18 cellular contexts compared by ENCODE assay signal in the genomic region with DNA sequence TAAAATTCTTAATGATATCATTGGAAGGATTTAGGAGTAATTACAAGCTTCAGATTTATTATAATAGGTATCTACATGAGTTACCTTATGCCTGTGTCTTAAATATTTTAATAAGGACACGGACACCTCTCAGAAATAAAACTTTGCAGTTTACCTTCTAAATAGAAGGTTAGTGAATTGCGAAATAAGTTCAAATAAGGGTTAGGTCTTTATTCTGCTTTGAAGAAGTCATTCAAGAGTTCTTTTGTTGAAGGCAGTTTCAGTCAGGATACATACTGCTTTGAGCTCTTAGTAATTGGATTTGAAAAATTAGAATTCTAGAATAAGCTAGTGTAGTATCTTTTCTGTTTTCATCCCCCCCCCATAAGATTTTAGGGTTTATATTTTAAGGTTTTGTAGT. TPM values are rescaled to one million over a fixed set of nuclear protein-coding genes. Genes with fewer than 3 reads are reported as not detected.
A peak's percentile ranks its signal among the peaks of the same experiment; 100 is the strongest.
DNase-seq lines count a peak whose midpoint lies in the region; ATAC-seq, FAIRE-seq and TF ChIP-seq lines count a peak whose summit lies in the region.
"Had no signal": no experiment of that assay in that cellular context is flagged by ENCODE, and none has a peak within 500 bp of the region (broad histone marks: within the 10 kb centered on the region; RNA-seq: fewer than 3 reads in every experiment).

No MANE protein-coding gene starts in this region.

- no peak for DNase-seq in CD4-positive, alpha-beta T cell
- no peak for DNase-seq in IMR-90
- no peak for DNase-seq in K562 (ENCODE audit: extremely low read depth in 1 of 4, low spot score in 3 of 4)
- peak; percentile 2 for DNase-seq in renal cortical epithelial cell (ENCODE audit: low read depth)
- no peak for DNase-seq in T-helper 9 cell
- DNase-seq: BE2C; CD8-positive, alpha-beta T cell; COR-L47; DND-41; GDM1 had no signal

- dilution Hi-C loops in IMR-90 (cut with HindIII; ENCODE audit: low sequenced_read_pairs, unreplicated experiment) = no loop called here

- H2BK15ac ChIP-seq in IMR-90 (ENCODE audit: low read depth, low read length) = no peak overlapping the region

- no peak overlapping the region for H2BK5ac ChIP-seq in IMR-90 (ENCODE audit: low read depth, low read length, poor library complexity, severe bottlenecking)

- peaks cover 51% of the 10 kb centered on the region for H3K4me1 Mint-ChIP-seq in CD4-positive, alpha-beta T cell (ENCODE audit: low read depth)

- no peak overlapping the region for H3K4me2 ChIP-seq in IMR-90 (ENCODE audit: low read depth, low read length)
- H3K4me2 ChIP-seq in K562 (ENCODE audit: insufficient read depth, low read length) = no peak overlapping the region
- H3K4me2 ChIP-seq: A549 had no signal

- TF ChIP-seq CTCF in CD4-positive, alpha-beta T cell (IDR thresholded peaks at IDR 0.05) = no peak
- TF ChIP-seq CTCF in IMR-90 (conservative IDR thresholded peaks at IDR 0.05; ENCODE audit: low read depth, low read length) (no peak), K562 (IDR thresholded peaks at IDR 0.05 in 2 of 3, conservative IDR thresholded peaks at IDR 0.05 in 1 of 3; ENCODE audit: insufficient read depth in 2 of 3, low read depth in 1 of 3, low read length in 3 of 3) (no peak)

- no peak for FAIRE-seq in K562 (lab: Jason Lieb, UNC)
- FAIRE-seq: A549, GM12892, GM19239, H54 had no signal

- WGBS in IMR-90 (ENCODE audit: extremely low coverage in 2 of 2, insufficient read length in 1 of 2), 2 experiments = no CpG with 5 or more reads among the region's 2 CpGs
- 96% methylated on average over 2 of the region's 2 CpGs for WGBS in K562 (ENCODE audit: insufficient coverage, low coverage, missing lambda C conversion rate)

- H3K79me2 ChIP-seq in K562 (ENCODE audit: control insufficient read depth, insufficient read depth, low read length) = no peaks in the 10 kb centered on the region

- no peak overlapping the region for H4K5ac ChIP-seq in IMR-90 (ENCODE audit: low read depth, low read length)

- no peak for TF ChIP-seq EP300 in K562 (IDR thresholded peaks at IDR 0.05; ENCODE audit: low read length)

- no peak for ATAC-seq in CD4-positive, alpha-beta T cell (ENCODE audit: poor library complexity)
- ATAC-seq in IMR-90 (ENCODE audit: low read depth) (no peak), K562 (no peak), GM19351 (IDR thresholded peaks at IDR 0.05; ENCODE audit: unreplicated experiment) (no peak)
- ATAC-seq: A549; CD8-positive, alpha-beta T cell; HCT116 had no signal

- TF ChIP-seq POLR2A in IMR-90 (IDR thresholded peaks at IDR 0.05; ENCODE audit: low read depth, low read length) (no peak), K562 (conservative IDR thresholded peaks at IDR 0.05) (no peak)

- intact Hi-C loops in CD4-positive, alpha-beta T cell (cut with DNase I, micrococcal nuclease) = no loop called here
- intact Hi-C loops in IMR-90 (cut with micrococcal nuclease) = no loop called here
- intact Hi-C loops in K562 (cut with micrococcal nuclease) = no loop called here

- no peak overlapping the region for H2AK5ac ChIP-seq in IMR-90 (ENCODE audit: low read depth, low read length)

- H3K36me3 ChIP-seq in IMR-90 (ENCODE audit: control insufficient read depth, insufficient read depth, low read length) (peaks cover 22% of the 10 kb centered on the region), K562 (ENCODE audit: control insufficient read depth, insufficient read depth, low read length) (peaks cover 86% of the 10 kb centered on the region)

- H3K4me3 Mint-ChIP-seq in CD4-positive, alpha-beta T cell = no peak overlapping the region
- H3K4me3 Mint-ChIP-seq: CD8-positive, alpha-beta T cell had no signal

- no peak overlapping the region for H3K14ac ChIP-seq in IMR-90 (replicated peaks; ENCODE audit: low read depth, low read length)

- in situ Hi-C loops in IMR-90 (cut with MboI; ENCODE audit: low sequenced_read_pairs) (no loop called here), K562 (cut with MboI) (no loop called here)

- H2AFZ ChIP-seq in IMR-90 (replicated peaks; ENCODE audit: low read length, poor library complexity) (no peak overlapping the region), K562 (ENCODE audit: low read depth, low read length) (no peak overlapping the region)

- H3K4me1 ChIP-seq in IMR-90 (ENCODE audit: control insufficient read depth, insufficient read depth, low read length) (peaks cover 2% of the 10 kb centered on the region; the same call in 1 of the 2 replicates), K562 (replicated peaks in 1 of 2; ENCODE audit: control insufficient read depth in 2 of 2, insufficient read depth in 2 of 2, low read length in 2 of 2) (0 out of 5 replicates have a peak, but pooled peaks cover 0 to 5% of the 10 kb centered on the region in 2 experiments)
- H3K4me1 ChIP-seq: A549 had no signal

- H3K27me3 ChIP-seq in CD4-positive, alpha-beta T cell (ENCODE audit: control insufficient read depth, insufficient read depth, low read length) = no peaks in the 10 kb centered on the region
- H3K27me3 ChIP-seq in IMR-90 (ENCODE audit: control insufficient read depth, insufficient read depth, low read length) (no peaks in the 10 kb centered on the region), K562 (ENCODE audit: control insufficient read depth in 2 of 2, insufficient read depth in 2 of 2, low read length in 2 of 2) (no peaks in the 10 kb centered on the region)
- H3K27me3 ChIP-seq: BE2C had no signal

- peak overlapping the region; percentile 18 for H3K27ac Mint-ChIP-seq in CD4-positive, alpha-beta T cell

- no peak overlapping the region for H4K8ac ChIP-seq in IMR-90 (ENCODE audit: low read depth in 2 of 2, low read length in 2 of 2)

- BruUV-seq in IMR-90 (replicated peaks; lab: Mats Ljungman, UMichigan) = no TSS peak
- BruUV-seq in K562 (replicated peaks; lab: Mats Ljungman, UMichigan) = no TSS peak

- no peak overlapping the region for H2BK20ac ChIP-seq in IMR-90 (ENCODE audit: low read depth, low read length)

- no peak overlapping the region for H3K4ac ChIP-seq in IMR-90 (ENCODE audit: low read depth, low read length)

- H3K56ac ChIP-seq in IMR-90 (ENCODE audit: extremely low read depth, insufficient read depth, low read length) = no peak overlapping the region

- H3K23ac ChIP-seq in IMR-90 (ENCODE audit: low read depth, low read length) = no peak overlapping the region

- peaks cover 6% of the 10 kb centered on the region in 2 experiments for H3K79me1 ChIP-seq in IMR-90 (ENCODE audit: low read depth in 1 of 2, low read length in 2 of 2)

- no peaks in the 10 kb centered on the region for H3K27me3 Mint-ChIP-seq in CD4-positive, alpha-beta T cell

- H2AK9ac ChIP-seq in IMR-90 (replicated peaks; ENCODE audit: low read depth, low read length, poor library complexity) = no peak overlapping the region

- H3K9me3 Mint-ChIP-seq in CD4-positive, alpha-beta T cell = no peaks in the 10 kb centered on the region
- H3K9me3 Mint-ChIP-seq: CD8-positive, alpha-beta T cell had no signal

- POLR2A ChIA-PET in CD4-positive, alpha-beta T cell (lab: Charles Lee) = interaction anchor here (0.7 kb wide), 1 partner anchor 16 kb away, joined by 3 read pairs; no protein-coding TSS in a partner anchor
- POLR2A ChIA-PET in IMR-90 (lab: Charles Lee; ENCODE audit: unreplicated experiment) = no interaction called here
- POLR2A ChIA-PET in K562 (lab: Yijun Ruan, JAX) = no interaction called here

- H3K9me3 ChIP-seq in CD4-positive, alpha-beta T cell (ENCODE audit: control insufficient read depth, low read length) = no peaks in the 10 kb centered on the region
- H3K9me3 ChIP-seq in IMR-90 (ENCODE audit: control insufficient read depth, insufficient read depth, low read length) (no peaks in the 10 kb centered on the region), K562 (replicated peaks; ENCODE audit: control insufficient read depth, insufficient read depth, low read depth, low read length) (no peaks in the 10 kb centered on the region)
- H3K9me3 ChIP-seq: A549, BE2C had no signal

- H4K20me1 ChIP-seq in IMR-90 (ENCODE audit: insufficient read depth, low read length) (no peaks in the 10 kb centered on the region), K562 (replicated peaks; ENCODE audit: control insufficient read depth, insufficient read depth, low read length) (no peaks in the 10 kb centered on the region)

- TF ChIP-seq RAD21 in IMR-90 (IDR thresholded peaks at IDR 0.05; ENCODE audit: low read length) (no peak), K562 (CRISPR knock-in tag; conservative IDR thresholded peaks at IDR 0.05 in 1 of 2, IDR thresholded peaks at IDR 0.05 in 1 of 2) (no peak)

- CTCF ChIA-PET in CD4-positive, alpha-beta T cell (lab: Charles Lee) = no interaction called here
- CTCF ChIA-PET in IMR-90 (lab: Yijun Ruan, JAX) (interaction anchor here (0.6 kb wide), 1 partner anchor 134 kb away, joined by 3 read pairs; no protein-coding TSS in a partner anchor), K562 (lab: Yijun Ruan, JAX; ENCODE audit: low intra/inter-chr PET ratio) (no interaction called here)

- no peak overlapping the region for H4K91ac ChIP-seq in IMR-90 (ENCODE audit: insufficient read depth, low read depth, low read length)

- H3K4me3 ChIP-seq in IMR-90 (ENCODE audit: insufficient read depth, low read depth, low read length) (no peak overlapping the region), K562 (no peak overlapping the region)
- H3K4me3 ChIP-seq: A549 had no signal

- H2BK120ac ChIP-seq in IMR-90 (ENCODE audit: low read depth, low read length) = no peak overlapping the region

- H3K27ac ChIP-seq in CD4-positive, alpha-beta T cell (ENCODE audit: low read depth, low read length) = no peak overlapping the region
- no peak overlapping the region for H3K27ac ChIP-seq in IMR-90 (ENCODE audit: insufficient read depth, low read length)
- no peak overlapping the region for H3K27ac ChIP-seq in K562 (ENCODE audit: extremely low read depth, low read depth, low read length)
- H3K27ac ChIP-seq: A549, C4-2B, HL-60 had no signal

- H3K9ac ChIP-seq in IMR-90 (ENCODE audit: low read depth, low read length) = no peak overlapping the region
- H3K9ac ChIP-seq in K562 (ENCODE audit: insufficient read depth in 1 of 2, low read depth in 2 of 2, low read length in 2 of 2) = no peak overlapping the region

- H3K18ac ChIP-seq in IMR-90 (ENCODE audit: low read depth, low read length) = no peak overlapping the region

- H3K9me1 ChIP-seq in IMR-90 (ENCODE audit: insufficient read depth, low read length) (0 out of 2 replicates have a peak, but pooled peaks cover 2% of the 10 kb centered on the region), K562 (ENCODE audit: control insufficient read depth, insufficient read depth, low read length) (no peaks in the 10 kb centered on the region)

- H3K36me3 Mint-ChIP-seq in CD4-positive, alpha-beta T cell (ENCODE audit: low read depth) = peaks cover 98% of the 10 kb centered on the region

RNA-seq across cellular contexts. Expression of a gene that starts 53.0 kb away (rescaled TPM):
- total RNA-seq in CD4-positive, alpha-beta T cell = 10 to 100 TPM; 76.9 to 80.5 TPM
- total RNA-seq in IMR-90 (2012; rRNA removed) = 6.6 and 13.1 TPM in 2 replicates
- 6.1 and 8.8 TPM in 2 replicates for polyA plus RNA-seq in IMR-90 (2012; rRNA removed)
- 0.95 and 1.5 TPM in 2 replicates for polyA plus RNA-seq in IMR-90 (2012; cell fraction: cytosol; rRNA removed)
- 7.0 and 30.5 TPM in 2 replicates for polyA plus RNA-seq in IMR-90 (2012; cell fraction: nucleus; rRNA removed; ENCODE audit: low replicate concordance)
- total RNA-seq in K562 (2011; cell fraction: chromatin; rRNA removed; ENCODE audit: low replicate concordance) = 22.6 and 69.7 TPM in 2 replicates
- total RNA-seq in K562 (2011; cell fraction: nucleolus; rRNA removed) = 8.0 and 12.6 TPM in 2 replicates
- total RNA-seq in K562 (2011; cell fraction: nucleoplasm; rRNA removed) = 20.5 and 22.8 TPM in 2 replicates
- total RNA-seq in K562 (2014; rRNA removed) = 5.7 and 6.2 TPM in 2 replicates
- 12.8 and 15.7 TPM in 2 replicates for total RNA-seq in K562 (2014; rRNA removed; fragmentation: Illumina TruSeq; extraction: Trizol)
- total RNA-seq in K562 (2015; rRNA removed; fragmentation: Illumina TruSeq; extraction: Trizol) = 11.9 and 12.0 TPM in 2 replicates
- 11.3 and 13.6 TPM in 2 replicates for total RNA-seq in K562 (2021)
- polyA plus RNA-seq in K562 (2011; rRNA removed) = 12.0 and 12.8 TPM in 2 replicates
- polyA plus RNA-seq in K562 (2011; cell fraction: cytosol; rRNA removed) = 1.7 and 5.0 TPM in 2 replicates
- 15.9 and 16.4 TPM in 2 replicates for polyA plus RNA-seq in K562 (2011; cell fraction: nucleus; rRNA removed)
- 5.9 and 6.6 TPM in 2 replicates for polyA plus RNA-seq in K562 (2012)
- 11.4 and 18.2 TPM in 2 replicates for polyA plus RNA-seq in K562 (2014; fragmentation: Illumina TruSeq; extraction: Trizol)
- polyA plus RNA-seq in K562 (2014; fragmentation: Nextera tagmentation; extraction: Ambion mirVana) = 1 to 10 TPM; 3.7 to 3.9 TPM
- 9.4 and 11.2 TPM in 2 replicates for polyA plus RNA-seq in K562 (2014; rRNA removed)
- polyA minus RNA-seq in K562 (2011; rRNA and poly(A)+ RNA removed) = 14.1 and 20.2 TPM in 2 replicates
- polyA minus RNA-seq in K562 (2011; cell fraction: cytosol; rRNA and poly(A)+ RNA removed) = 9.9 and 11.7 TPM in 2 replicates
- 16.7 and 21.1 TPM in 2 replicates for polyA minus RNA-seq in K562 (2011; cell fraction: nucleus; rRNA and poly(A)+ RNA removed)
- total RNA-seq in renal cortical epithelial cell = 5.2 and 21.6 TPM in 2 replicates
